ENCODE assay signal across 1 cellular context in genomic region chr9:133713960-133714495, GRCh38.
TF ChIP-seq lines count a peak whose summit lies in the region.

No MANE protein-coding gene starts in this region.

TF ChIP-seq in HepG2, 621 proteins besides CTCF, POLR2A, EP300 and RAD21:
- TF ChIP-seq GZF1 (CRISPR knock-in tag; IDR thresholded peaks at IDR 0.05), result no peak
- peak; percentile 40; the same call in 1 of the 2 replicates for TF ChIP-seq ZSCAN25 (CRISPR knock-in tag; IDR thresholded peaks at IDR 0.05)
- TF ChIP-seq ZNF543 (CRISPR knock-in tag; IDR thresholded peaks at IDR 0.05), result no peak
- TF ChIP-seq ARNT2 (CRISPR knock-in tag; IDR thresholded peaks at IDR 0.05; ENCODE audit: low read depth), result 0 out of 2 replicates have a peak, but pooled peaks have one; percentile 38
- TF ChIP-seq ZNF33B (CRISPR knock-in tag; IDR thresholded peaks at IDR 0.05), result 0 out of 2 replicates have a peak, but pooled peaks have one; percentile 37
- TF ChIP-seq PHF21A (CRISPR knock-in tag; IDR thresholded peaks at IDR 0.05), result no peak
- 0 out of 2 replicates have a peak, but pooled peaks have one; percentile 11 for TF ChIP-seq ZNF580 (CRISPR knock-in tag; IDR thresholded peaks at IDR 0.05; ENCODE audit: borderline replicate concordance, low read depth)
- TF ChIP-seq AKAP8 (CRISPR knock-in tag; IDR thresholded peaks at IDR 0.05), result peak; percentile 0; the same call in 1 of the 2 replicates
- 0 out of 2 replicates have a peak, but pooled peaks have one; percentile 45 for TF ChIP-seq CREBL2 (CRISPR knock-in tag; IDR thresholded peaks at IDR 0.05; ENCODE audit: borderline replicate concordance)
- 0 out of 2 replicates have a peak, but pooled peaks have one; percentile 5 for TF ChIP-seq ZNF318 (CRISPR knock-in tag; IDR thresholded peaks at IDR 0.05)
- TF ChIP-seq ZGPAT (CRISPR knock-in tag; IDR thresholded peaks at IDR 0.05), result no peak
- TF ChIP-seq NFIB (CRISPR knock-in tag; IDR thresholded peaks at IDR 0.05; ENCODE audit: borderline replicate concordance), result 0 out of 2 replicates have a peak, but pooled peaks have one; percentile 54
- 0 out of 2 replicates have a peak, but pooled peaks have one; percentile 7 for TF ChIP-seq SNAPC4 (CRISPR knock-in tag; IDR thresholded peaks at IDR 0.05)
- TF ChIP-seq ZNF383 (CRISPR knock-in tag; IDR thresholded peaks at IDR 0.05; ENCODE audit: borderline replicate concordance), result 0 out of 2 replicates have a peak, but pooled peaks have one; percentile 58
- TF ChIP-seq ZSCAN29 (CRISPR knock-in tag; conservative IDR thresholded peaks at IDR 0.05), result 0 out of 2 replicates have a peak, but pooled peaks have one; percentile 33
TF ChIP-seq in HepG2: peak in this region for 11.
